ENCODE assay signal across 8 cellular contexts in the genomic region with DNA sequence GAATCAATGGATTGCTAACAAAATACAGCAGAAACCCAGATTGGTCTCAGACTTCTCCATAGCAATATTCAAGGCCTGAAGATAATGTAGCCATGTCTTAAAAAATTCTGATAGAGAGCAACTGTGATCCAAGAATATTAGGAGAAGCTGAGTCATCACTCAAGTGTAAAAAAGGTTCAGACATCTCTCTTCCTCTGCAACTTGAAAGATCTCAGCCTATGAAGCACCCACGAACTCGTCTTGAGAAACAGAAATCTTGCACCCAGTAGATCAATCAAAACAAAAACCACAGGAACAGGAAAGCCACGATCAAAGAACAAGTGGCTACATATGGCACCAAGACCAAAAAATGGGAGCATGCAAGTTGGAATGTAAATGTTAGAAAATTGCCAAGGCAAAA.
DNase-seq lines count a peak whose midpoint lies in the region; ATAC-seq and TF ChIP-seq lines count a peak whose summit lies in the region.
"Not testable (repeated sequence)": the region's sequence is repeated elsewhere in the genome, so short reads cannot be mapped to it uniquely, and the experiment has no call there.

No MANE protein-coding gene starts in this region.

- H3K27ac Mint-ChIP-seq in CD8-positive, alpha-beta T cell; activated naive CD8-positive, alpha-beta T cell treated with anti-CD3 and anti-CD28 coated beads, Interleukin-2, amount 50 U/mL, for 24 hours: not testable (repeated sequence)
- H3K27ac Mint-ChIP-seq in T-helper 2 cell treated with Interferon-gamma antibody and Interleukin-4, amounts not matched to agents 5 μg/mL and 100 μg/mL, for 36 hours: peak overlapping the region; percentile 81
- H3K27ac Mint-ChIP-seq in naive thymus-derived CD4-positive, alpha-beta T cell: peak overlapping the region in 1 of 9 donors; percentile 71

- H3K4me3 ChIP-seq in CD8-positive, alpha-beta T cell (ENCODE audit: low read depth, low read length); KMS-11 (IDR thresholded peaks at IDR 0.05; ENCODE audit: insufficient read depth, low read depth, low read length); naive thymus-derived CD4-positive, alpha-beta T cell (ENCODE audit: low read length): not testable (repeated sequence)

- H3K27me3 Mint-ChIP-seq in CD8-positive, alpha-beta T cell (ENCODE audit: low read depth); T-helper 2 cell treated with Interferon-gamma antibody and Interleukin-4, amounts not matched to agents 5 μg/mL and 100 μg/mL, for 36 hours (ENCODE audit: low read depth); activated T-cell treated with anti-CD3 and anti-CD28 coated beads, Interleukin-2, amount 50 U/mL, for 4 hours (ENCODE audit: low read depth); activated naive CD8-positive, alpha-beta T cell treated with anti-CD3 and anti-CD28 coated beads, Interleukin-2, amount 50 U/mL, for 24 hours; naive thymus-derived CD4-positive, alpha-beta T cell: not testable (repeated sequence)

- DNase-seq in CD8-positive, alpha-beta T cell; activated T-cell treated with anti-CD3 and anti-CD28 coated beads, Interleukin-2, amount 50 U/mL, for 4 hours; activated naive CD8-positive, alpha-beta T cell treated with anti-CD3 and anti-CD28 coated beads, Interleukin-2, amount 50 U/mL, for 24 hours; Right ventricle myocardium superior; stimulated activated naive CD8-positive, alpha-beta T cell treated with anti-CD3 and anti-CD28 coated beads, Interleukin-15, Interleukin-2, amounts not matched to agents 100 U/mL and 50 U/mL, for 24 hours: not testable (repeated sequence)
- peak; percentile 11 for DNase-seq in T-helper 2 cell treated with Interferon-gamma antibody and Interleukin-4, amounts not matched to agents 5 μg/mL and 100 μg/mL, for 36 hours (ENCODE audit: low spot score)
- peak in 6 of 9 donors; percentile 0 to 15 (median 8) for DNase-seq in naive thymus-derived CD4-positive, alpha-beta T cell

- not testable (repeated sequence) for H3K36me3 Mint-ChIP-seq in CD8-positive, alpha-beta T cell; T-helper 2 cell treated with Interferon-gamma antibody and Interleukin-4, amounts not matched to agents 5 μg/mL and 100 μg/mL, for 36 hours (ENCODE audit: low read depth); activated T-cell treated with anti-CD3 and anti-CD28 coated beads, Interleukin-2, amount 50 U/mL, for 4 hours (ENCODE audit: insufficient read depth); activated naive CD8-positive, alpha-beta T cell treated with anti-CD3 and anti-CD28 coated beads, Interleukin-2, amount 50 U/mL, for 24 hours (ENCODE audit: low read depth); naive thymus-derived CD4-positive, alpha-beta T cell

- not testable (repeated sequence) for H3K9me3 ChIP-seq in CD8-positive, alpha-beta T cell (ENCODE audit: low read length); naive thymus-derived CD4-positive, alpha-beta T cell (ENCODE audit: control insufficient read depth in 2 of 3, low read length in 3 of 3)

- H3K4me1 ChIP-seq in CD8-positive, alpha-beta T cell (ENCODE audit: insufficient read depth, low read length); naive thymus-derived CD4-positive, alpha-beta T cell (ENCODE audit: control insufficient read depth in 2 of 2, insufficient read depth in 2 of 2, low read length in 2 of 2): not testable (repeated sequence)
- peaks cover 19% of the 10 kb centered on the region for H3K4me1 ChIP-seq in KMS-11 (ENCODE audit: low read depth, poor library complexity, severe bottlenecking)

- peak overlapping the region; percentile 71; the same call in 1 of the 2 replicates for H3K4me2 ChIP-seq in KMS-11

- CTCF ChIA-PET in CD8-positive, alpha-beta T cell (lab: Charles Lee); naive thymus-derived CD4-positive, alpha-beta T cell (lab: Charles Lee): not testable (repeated sequence)

- H2AFZ ChIP-seq in KMS-11 (ENCODE audit: low read depth): not testable (repeated sequence)

- H4K20me1 ChIP-seq in KMS-11 (ENCODE audit: insufficient read depth): not testable (repeated sequence)

- intact Hi-C loops in CD8-positive, alpha-beta T cell (cut with DNase I, micrococcal nuclease); Right ventricle myocardium superior (cut with DNase I); naive thymus-derived CD4-positive, alpha-beta T cell (cut with micrococcal nuclease): not testable (repeated sequence)

- peak; percentile 38 for ATAC-seq in CD8-positive, alpha-beta T cell
- ATAC-seq in activated T-cell treated with anti-CD3 and anti-CD28 coated beads, Interleukin-2, amount 50 U/mL, for 4 hours: peak in 1 of 2 donors; percentile 48
- ATAC-seq in activated naive CD8-positive, alpha-beta T cell treated with anti-CD3 and anti-CD28 coated beads, Interleukin-2, amount 50 U/mL, for 24 hours: peak; percentile 53
- ATAC-seq in Right ventricle myocardium superior (ENCODE audit: poor library complexity): peak; percentile 40
- peak; percentile 61 for ATAC-seq in naive thymus-derived CD4-positive, alpha-beta T cell
- peak; percentile 59 for ATAC-seq in stimulated activated naive CD8-positive, alpha-beta T cell treated with anti-CD3 and anti-CD28 coated beads, Interleukin-15, Interleukin-2, amounts not matched to agents 100 U/mL and 50 U/mL, for 24 hours

- H3K9ac ChIP-seq in KMS-11: not testable (repeated sequence)

- POLR2A ChIA-PET in CD8-positive, alpha-beta T cell (lab: Charles Lee); naive thymus-derived CD4-positive, alpha-beta T cell (lab: Charles Lee): not testable (repeated sequence)

- not testable (repeated sequence) for H3K27me3 ChIP-seq in CD8-positive, alpha-beta T cell (ENCODE audit: insufficient read depth, low read length); KMS-11 (ENCODE audit: insufficient read depth, low read depth); naive thymus-derived CD4-positive, alpha-beta T cell (ENCODE audit: control insufficient read depth in 2 of 2, insufficient read depth in 2 of 2, low read length in 2 of 2)

- not testable (repeated sequence) for H3K79me2 ChIP-seq in KMS-11 (ENCODE audit: insufficient read depth, low read depth)

- not testable (repeated sequence) for H3K4me1 Mint-ChIP-seq in CD8-positive, alpha-beta T cell (ENCODE audit: low read depth); T-helper 2 cell treated with Interferon-gamma antibody and Interleukin-4, amounts not matched to agents 5 μg/mL and 100 μg/mL, for 36 hours (ENCODE audit: low read depth); activated T-cell treated with anti-CD3 and anti-CD28 coated beads, Interleukin-2, amount 50 U/mL, for 4 hours (ENCODE audit: low read depth); activated naive CD8-positive, alpha-beta T cell treated with anti-CD3 and anti-CD28 coated beads, Interleukin-2, amount 50 U/mL, for 24 hours; naive thymus-derived CD4-positive, alpha-beta T cell

- TF ChIP-seq CTCF in CD8-positive, alpha-beta T cell (IDR thresholded peaks at IDR 0.05); KMS-11 (conservative IDR thresholded peaks at IDR 0.05; ENCODE audit: low read depth, low read length): not testable (repeated sequence)

- not testable (repeated sequence) for H3K9me3 Mint-ChIP-seq in CD8-positive, alpha-beta T cell; T-helper 2 cell treated with Interferon-gamma antibody and Interleukin-4, amounts not matched to agents 5 μg/mL and 100 μg/mL, for 36 hours; activated T-cell treated with anti-CD3 and anti-CD28 coated beads, Interleukin-2, amount 50 U/mL, for 4 hours; activated naive CD8-positive, alpha-beta T cell treated with anti-CD3 and anti-CD28 coated beads, Interleukin-2, amount 50 U/mL, for 24 hours; naive thymus-derived CD4-positive, alpha-beta T cell

- peak overlapping the region; percentile 58 for H3K4me3 Mint-ChIP-seq in CD8-positive, alpha-beta T cell
- peak overlapping the region; percentile 69 for H3K4me3 Mint-ChIP-seq in T-helper 2 cell treated with Interferon-gamma antibody and Interleukin-4, amounts not matched to agents 5 μg/mL and 100 μg/mL, for 36 hours
- H3K4me3 Mint-ChIP-seq in activated T-cell treated with anti-CD3 and anti-CD28 coated beads, Interleukin-2, amount 50 U/mL, for 4 hours: peak overlapping the region; percentile 16
- peak overlapping the region; percentile 60 for H3K4me3 Mint-ChIP-seq in activated naive CD8-positive, alpha-beta T cell treated with anti-CD3 and anti-CD28 coated beads, Interleukin-2, amount 50 U/mL, for 24 hours
- H3K4me3 Mint-ChIP-seq in naive thymus-derived CD4-positive, alpha-beta T cell: peak overlapping the region in 9 of 10 donors; percentile 47 to 73 (median 63)

- not testable (repeated sequence) for H3K27ac ChIP-seq in CD8-positive, alpha-beta T cell (ENCODE audit: low read depth, low read length); naive thymus-derived CD4-positive, alpha-beta T cell (ENCODE audit: low read depth, low read length)
- peak overlapping the region; percentile 50; the same call in 1 of the 2 replicates for H3K27ac ChIP-seq in KMS-11

- H3K36me3 ChIP-seq in CD8-positive, alpha-beta T cell (ENCODE audit: insufficient read depth, low read length); KMS-11 (ENCODE audit: insufficient read depth); naive thymus-derived CD4-positive, alpha-beta T cell (ENCODE audit: control insufficient read depth in 2 of 3, insufficient read depth in 3 of 3, low read length in 3 of 3): not testable (repeated sequence)

Comparison
In these comparisons a context has a peak if more than half of its experiments do, and no peak if none do; other contexts are left out.
1. H3K4me3 Mint-ChIP-seq: peak in every context shown above with its lines; median percentile 69 in T-helper 2 cell treated with Interferon-gamma antibody and Interleukin-4, amounts not matched to agents 5 μg/mL and 100 μg/mL, for 36 hours; 63 in naive thymus-derived CD4-positive, alpha-beta T cell; 60 in activated naive CD8-positive, alpha-beta T cell treated with anti-CD3 and anti-CD28 coated beads, Interleukin-2, amount 50 U/mL, for 24 hours; 58 in CD8-positive, alpha-beta T cell; 16 in activated T-cell treated with anti-CD3 and anti-CD28 coated beads, Interleukin-2, amount 50 U/mL, for 4 hours.